ENCODE assay signal across 20 cellular contexts in genomic region chr9:129462360-129462759, GRCh38.
DNase-seq lines count a peak whose midpoint lies in the region; ATAC-seq, FAIRE-seq and TF ChIP-seq lines count a peak whose summit lies in the region.
"Had no signal": no experiment of that assay in that cellular context is flagged by ENCODE, and none has a peak within 500 bp of the region (broad histone marks: within the 10 kb centered on the region; RNA-seq: fewer than 3 reads in every experiment).

No MANE protein-coding gene starts in this region.

- no peaks in the 10 kb centered on the region for H3K9me3 Mint-ChIP-seq in central memory CD8-positive, alpha-beta T cell
- H3K9me3 Mint-ChIP-seq in GM23338, result no peaks in the 10 kb centered on the region

- ATAC-seq in central memory CD8-positive, alpha-beta T cell (replicated peaks; ENCODE audit: extremely low read depth, poor library complexity, severe bottlenecking), result no peak
- no peak for ATAC-seq in GM23338

- H3K4me3 ChIP-seq in HEK293 (ENCODE audit: low read depth, low read length), result no peak overlapping the region
- no peak overlapping the region for H3K4me3 ChIP-seq in neural cell (ENCODE audit: low read length)
- H3K4me3 ChIP-seq in vagina, result no peak overlapping the region
- H3K4me3 ChIP-seq in effector memory CD4-positive, alpha-beta T cell (ENCODE audit: insufficient read depth, low read depth, low read length, poor library complexity, severe bottlenecking), result no peak overlapping the region
- no peak overlapping the region for H3K4me3 ChIP-seq in GM23338
- H3K4me3 ChIP-seq: coronary artery, smooth muscle cell had no signal

- FAIRE-seq in RCC 7860 (lab: Jason Lieb, UNC), result no peak
- FAIRE-seq: H54 had no signal

- H3F3A ChIP-seq in neural cell (ENCODE audit: insufficient read depth, low read length, poor library complexity, severe bottlenecking), result no peaks in the 10 kb centered on the region
- no peaks in the 10 kb centered on the region; the same call in 1 of the 2 replicates for H3F3A ChIP-seq in GM23338 (replicated peaks; ENCODE audit: low read depth)

- no peak for TF ChIP-seq POLR2A in vagina (IDR thresholded peaks at IDR 0.05)

- TF ChIP-seq EP300 in neural cell (conservative IDR thresholded peaks at IDR 0.05; ENCODE audit: poor library complexity, severe bottlenecking), result no peak

- H3K27me3 ChIP-seq in neural cell (ENCODE audit: insufficient read depth, low read depth, low read length) (no peaks in the 10 kb centered on the region), vagina (no peaks in the 10 kb centered on the region), GM23338 (ENCODE audit: insufficient read depth) (peaks cover 41% of the 10 kb centered on the region)
- no peaks in the 10 kb centered on the region for H3K27me3 ChIP-seq in effector memory CD4-positive, alpha-beta T cell (replicated peaks; ENCODE audit: control insufficient read depth, insufficient read depth, low read length, poor library complexity, severe bottlenecking)

- no peaks in the 10 kb centered on the region for H3K27me3 Mint-ChIP-seq in central memory CD8-positive, alpha-beta T cell
- peaks cover 28% of the 10 kb centered on the region for H3K27me3 Mint-ChIP-seq in GM23338 (ENCODE audit: insufficient read depth, low read depth, poor library complexity)

- H3K4me1 Mint-ChIP-seq in central memory CD8-positive, alpha-beta T cell, result peaks cover 17% of the 10 kb centered on the region
- peaks cover 15% of the 10 kb centered on the region; the same call in 1 of the 3 replicates for H3K4me1 Mint-ChIP-seq in GM23338

- no peak for DNase-seq in central memory CD8-positive, alpha-beta T cell (ENCODE audit: low spot score in 2 of 2)
- DNase-seq in vagina (ENCODE audit: extremely low spot score in 2 of 2), result no peak
- no peak for DNase-seq in effector memory CD4-positive, alpha-beta T cell
- DNase-seq in GM23338 (ENCODE audit: low spot score), result no peak
- no peak for DNase-seq in RCC 7860 (ENCODE audit: low spot score)
- DNase-seq: activated CD4-positive, alpha-beta T cell treated with anti-CD3 and anti-CD28 coated beads for 4 hours; activated naive CD4-positive, alpha-beta T cell treated with anti-CD3 and anti-CD28 coated beads, Interleukin-2, amount 50 U/mL, for 16 hours; DND-41; head of caudate nucleus; mammary epithelial cell; NCI-H1694 treated with DMSO at 0.1 percent for 48 hours; NCI-H2171; NCI-H524 treated with DMSO at 0.1 percent for 48 hours; stimulated activated CD4-positive, alpha-beta T cell treated with anti-CD3 and anti-CD28 coated beads, Interleukin-2, amount 100 ng/mL, for 24 hours; T-helper 2 cell had no signal

- H3K4me1 ChIP-seq in HEK293 (ENCODE audit: control insufficient read depth, insufficient read depth, low read length), result peaks cover 20% of the 10 kb centered on the region
- peaks cover 70% of the 10 kb centered on the region for H3K4me1 ChIP-seq in vagina
- H3K4me1 ChIP-seq in effector memory CD4-positive, alpha-beta T cell (ENCODE audit: control insufficient read depth, insufficient read depth, low read length, poor library complexity, severe bottlenecking), result peaks cover 38% of the 10 kb centered on the region
- H3K4me1 ChIP-seq in GM23338 (ENCODE audit: insufficient read depth), result peaks cover 24% of the 10 kb centered on the region

- H3K36me3 ChIP-seq in HEK293 (ENCODE audit: control insufficient read depth in 2 of 2, insufficient read depth in 1 of 2, low read length in 2 of 2) (no peaks in the 10 kb centered on the region), neural cell (ENCODE audit: insufficient read depth, low read length) (no peaks in the 10 kb centered on the region), vagina (no peaks in the 10 kb centered on the region), GM23338 (ENCODE audit: insufficient read depth) (no peaks in the 10 kb centered on the region; the same call in 1 of the 2 replicates)
- no peaks in the 10 kb centered on the region for H3K36me3 ChIP-seq in effector memory CD4-positive, alpha-beta T cell (ENCODE audit: control insufficient read depth, insufficient read depth, low read length)

- H3K27ac Mint-ChIP-seq in central memory CD8-positive, alpha-beta T cell (ENCODE audit: low read depth), result peak overlapping the region; percentile 95
- no peak overlapping the region for H3K27ac Mint-ChIP-seq in GM23338

- no peak overlapping the region for H3K4me3 Mint-ChIP-seq in central memory CD8-positive, alpha-beta T cell
- H3K4me3 Mint-ChIP-seq in GM23338, result no peak overlapping the region

- H3K79me2 ChIP-seq in neural cell (replicated peaks; ENCODE audit: insufficient read depth, low read length) (no peaks in the 10 kb centered on the region), GM23338 (replicated peaks; ENCODE audit: insufficient read depth) (no peaks in the 10 kb centered on the region)

- POLR2A ChIA-PET in HEK293 (lab: Yijun Ruan, JAX), result interaction anchor here (0.6 to 2.7 kb wide), 3 partner anchors 20 to 315 kb away, joined by 5 to 30 read pairs (median 8); partner anchors contain the start of gene NTMT1

- no peak overlapping the region for H2AFZ ChIP-seq in neural cell (ENCODE audit: low read depth, low read length)
- no peak overlapping the region for H2AFZ ChIP-seq in GM23338

- TF ChIP-seq CTCF in HEK293 (tag by site-specific recombination; IDR thresholded peaks at IDR 0.05) (no peak), neural cell (IDR thresholded peaks at IDR 0.05; ENCODE audit: poor library complexity, severe bottlenecking) (no peak), vagina (IDR thresholded peaks at IDR 0.05) (no peak), GM23338 (conservative IDR thresholded peaks at IDR 0.05; ENCODE audit: low read depth in 2 of 2) (no peak)

- peaks cover 9% of the 10 kb centered on the region for H3K36me3 Mint-ChIP-seq in central memory CD8-positive, alpha-beta T cell (ENCODE audit: insufficient read depth)
- H3K36me3 Mint-ChIP-seq in GM23338 (ENCODE audit: low read depth), result no peaks in the 10 kb centered on the region

- H3K4me2 ChIP-seq in neural cell (ENCODE audit: low read length), result no peak overlapping the region
- H3K4me2 ChIP-seq in GM23338, result no peak overlapping the region

- TF ChIP-seq RAD21 in neural cell (conservative IDR thresholded peaks at IDR 0.05), result no peak

- H3K9me3 ChIP-seq in HEK293 (ENCODE audit: control insufficient read depth, insufficient read depth, low read depth, low read length) (no peaks in the 10 kb centered on the region), neural cell (ENCODE audit: low read length) (no peaks in the 10 kb centered on the region), vagina (no peaks in the 10 kb centered on the region)
- H3K9me3 ChIP-seq in effector memory CD4-positive, alpha-beta T cell (ENCODE audit: control insufficient read depth, low read length), result no peaks in the 10 kb centered on the region

- CTCF ChIA-PET in HEK293 (lab: Yijun Ruan, JAX), result interaction anchor here (0.6 to 0.7 kb wide), 3 partner anchors 20 to 36 kb away, joined by 5 to 6 read pairs (median 5); no protein-coding TSS in a partner anchor

- H3K9me2 ChIP-seq in neural cell (ENCODE audit: insufficient read depth, low read length), result no peaks in the 10 kb centered on the region
- no peaks in the 10 kb centered on the region for H3K9me2 ChIP-seq in GM23338 (ENCODE audit: insufficient read depth)

- H3K27ac ChIP-seq in HEK293 (ENCODE audit: extremely low read depth, low read depth, low read length) (no peak overlapping the region), neural cell (ENCODE audit: low read length) (peak overlapping the region; percentile 28), vagina (peak overlapping the region; percentile 100), GM23338 (ENCODE audit: low read depth) (no peak overlapping the region)
- H3K27ac ChIP-seq in effector memory CD4-positive, alpha-beta T cell (ENCODE audit: insufficient read depth, low read length, poor library complexity, severe bottlenecking), result no peak overlapping the region

- H3K9ac ChIP-seq in neural cell (ENCODE audit: low read length), result no peak overlapping the region

- H4K20me1 ChIP-seq in neural cell (ENCODE audit: insufficient read depth), result no peaks in the 10 kb centered on the region
- H4K20me1 ChIP-seq in GM23338 (replicated peaks; ENCODE audit: insufficient read depth), result no peaks in the 10 kb centered on the region

- intact Hi-C loops in vagina (cut with DNase I), result no loop called here

TF ChIP-seq in HEK293, 187 proteins besides CTCF, POLR2A, EP300 and RAD21 (continues in another document):
- TF ChIP-seq SCRT2 (tag by site-specific recombination; IDR thresholded peaks at IDR 0.05), result peak; percentile 98

TF ChIP-seq in neural cell, 6 proteins besides CTCF, POLR2A, EP300 and RAD21 (continues in another document):
- TF ChIP-seq TAF1 (IDR thresholded peaks at IDR 0.05; ENCODE audit: low read depth), result no peak
- no peak for TF ChIP-seq POLR2AphosphoS5 (IDR thresholded peaks at IDR 0.05)
- TF ChIP-seq EZH2 (IDR thresholded peaks at IDR 0.05; ENCODE audit: borderline replicate concordance, insufficient read depth, low read length, poor library complexity, severe bottlenecking), result no peak
- TF ChIP-seq SMC3 (conservative IDR thresholded peaks at IDR 0.05; ENCODE audit: poor library complexity), result no peak
- TF ChIP-seq MXI1 (conservative IDR thresholded peaks at IDR 0.05; ENCODE audit: poor library complexity, severe bottlenecking), result no peak

TF ChIP-seq in GM23338, 12 proteins besides CTCF, POLR2A, EP300 and RAD21:
- TF ChIP-seq EZH2 (IDR thresholded peaks at IDR 0.05; ENCODE audit: low read depth, unreplicated experiment), result no peak
- no peak for TF ChIP-seq STAT1 (IDR thresholded peaks at IDR 0.05; ENCODE audit: unreplicated experiment)
- TF ChIP-seq CREB1 (CRISPR knock-in tag; IDR thresholded peaks at IDR 0.05; ENCODE audit: low read depth), result no peak
- TF ChIP-seq POLR2AphosphoS5 (IDR thresholded peaks at IDR 0.05; ENCODE audit: low read depth), result no peak
- TF ChIP-seq NANOG (IDR thresholded peaks at IDR 0.05; ENCODE audit: borderline replicate concordance), result no peak
- no peak for TF ChIP-seq JUNB (IDR thresholded peaks at IDR 0.05; ENCODE audit: unreplicated experiment)
- no peak for TF ChIP-seq ETS1 (IDR thresholded peaks at IDR 0.05)
- TF ChIP-seq EZH2phosphoT487 (IDR thresholded peaks at IDR 0.05; ENCODE audit: unreplicated experiment), result no peak

Comparison
In these comparisons a context has a peak if more than half of its experiments do, and no peak if none do; other contexts are left out.
1. H3K27ac ChIP-seq: peak in neural cell (single experiment) and vagina (single experiment); none in HEK293 (single experiment), effector memory CD4-positive, alpha-beta T cell (single experiment) and GM23338 (single experiment).